In the genomic region with DNA sequence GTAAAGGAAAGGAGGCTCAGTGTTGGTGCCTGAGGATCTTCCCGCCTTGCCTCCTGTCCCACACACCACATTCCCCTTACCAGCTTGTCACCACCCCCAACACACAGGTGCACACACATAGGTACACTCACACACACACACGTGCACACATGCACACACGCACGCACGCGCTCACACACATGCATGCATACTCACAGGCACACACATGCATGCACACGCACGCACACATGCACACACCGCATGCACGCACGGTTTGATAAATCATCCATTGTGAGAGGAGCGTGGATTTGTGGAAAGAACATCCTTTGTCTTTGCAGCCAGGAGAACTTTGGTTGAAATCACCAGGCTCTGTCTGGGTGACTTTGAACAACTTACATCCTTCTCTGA, we compare ENCODE assay signal across 21 cellular contexts.
DNase-seq lines count a peak whose midpoint lies in the region; ATAC-seq, FAIRE-seq and TF ChIP-seq lines count a peak whose summit lies in the region.
"Had no signal": no experiment of that assay in that cellular context is flagged by ENCODE, and none has a peak within 500 bp of the region (broad histone marks: within the 10 kb centered on the region; RNA-seq: fewer than 3 reads in every experiment).

No MANE protein-coding gene starts in this region.

- no peak overlapping the region for H4K91ac ChIP-seq in H9 (ENCODE audit: insufficient read length, low read depth, low read length)

- no peak overlapping the region for H2AFZ ChIP-seq in H9 (ENCODE audit: low read length)
- no peak overlapping the region for H2AFZ ChIP-seq in GM12878 (ENCODE audit: control insufficient read depth, low read depth, low read length)

- H3K4me3 Mint-ChIP-seq in H9 (no peak overlapping the region), nephron (peak overlapping the region in 2 of 3 experiments; percentile 34 to 37)
- H3K4me3 Mint-ChIP-seq: IgD-negative memory B cell had no signal

- H4K5ac ChIP-seq in H9 (ENCODE audit: insufficient read length, low read depth, low read length) = no peak overlapping the region

- H3K9me3 ChIP-seq in H9 (ENCODE audit: control insufficient read depth, low read depth, low read length) = no peaks in the 10 kb centered on the region
- no peaks in the 10 kb centered on the region for H3K9me3 ChIP-seq in GM12878 (replicated peaks; ENCODE audit: control insufficient read depth, insufficient read depth, low read length)
- no peaks in the 10 kb centered on the region for H3K9me3 ChIP-seq in thoracic aorta

- no peak for ATAC-seq in GM12878
- ATAC-seq in thoracic aorta (ENCODE audit: insufficient number of reproducible peaks, low FRiP score, low read depth) = no peak
- ATAC-seq: Panc1 had no signal

- H2BK20ac ChIP-seq in H9 (ENCODE audit: low read depth, low read length, poor library complexity, severe bottlenecking) = no peak overlapping the region

- BruUV-seq in GM12878 (replicated peaks; lab: Mats Ljungman, UMichigan) = no TSS peak

- no peak overlapping the region for H2AK5ac ChIP-seq in H9 (ENCODE audit: insufficient read length, low read length)

- no peak for TF ChIP-seq POLR2A in GM12878 (IDR thresholded peaks at IDR 0.05; ENCODE audit: low read depth, low read length)

- TF ChIP-seq RAD21 in GM12878 (IDR thresholded peaks at IDR 0.05; ENCODE audit: insufficient read depth, low read depth, low read length) = no peak

- H3K4me1 ChIP-seq in H9 (ENCODE audit: insufficient read depth, low read length) (peaks cover 7% of the 10 kb centered on the region; the same call in 1 of the 2 replicates), GM12878 (ENCODE audit: control insufficient read depth, insufficient read depth, low read length) (peaks cover 13% of the 10 kb centered on the region), thoracic aorta (ENCODE audit: control insufficient read depth in 1 of 2, low read depth in 2 of 2) (peaks cover 3 to 54% of the 10 kb centered on the region in 2 donors)

- no peaks in the 10 kb centered on the region for H3K79me1 ChIP-seq in H9 (ENCODE audit: insufficient read depth, low read depth, low read length, poor library complexity, severe bottlenecking)

- SMC1A ChIA-PET in GM12878 (lab: Charles Lee; ENCODE audit: uncharacterized antibody, unreplicated experiment) = interaction anchor here (1.1 to 1.7 kb wide), 4 partner anchors 10 to 184 kb away, joined by 3 to 8 read pairs (median 4); no protein-coding TSS in a partner anchor

- no peak overlapping the region for H2BK15ac ChIP-seq in H9 (ENCODE audit: low read depth, low read length)

- no peak for TF ChIP-seq EP300 in GM12878 (IDR thresholded peaks at IDR 0.05; ENCODE audit: borderline replicate concordance in 1 of 2, control insufficient read depth in 1 of 2, low read depth in 2 of 2, low read length in 2 of 2)

- H2BK12ac ChIP-seq in H9 (ENCODE audit: insufficient read length, low read depth, low read length) = no peak overlapping the region

- intact Hi-C loops in GM12878 (cut with micrococcal nuclease; ENCODE audit: unreplicated experiment) = no loop called here

- peaks cover 0 to 1% of the 10 kb centered on the region in 2 experiments; a peak in 2 of 4 replicates for H3K36me3 ChIP-seq in GM12878 (ENCODE audit: control insufficient read depth in 2 of 2, insufficient read depth in 2 of 2, low read length in 1 of 2)
- H3K36me3 ChIP-seq in thoracic aorta = no peaks in the 10 kb centered on the region

- in situ Hi-C loops in GM12878 (cut with MboI) = no loop called here

- no peak overlapping the region for H3K27ac ChIP-seq in H9 (ENCODE audit: insufficient read length, low read depth, low read length)
- no peak overlapping the region for H3K27ac ChIP-seq in GM12878 (ENCODE audit: control insufficient read depth, insufficient read depth)
- H3K27ac ChIP-seq in thoracic aorta = no peak overlapping the region
- H3K27ac ChIP-seq: C4-2B had no signal

- H3K18ac ChIP-seq in H9 (ENCODE audit: insufficient read length, low read depth, low read length) = peak overlapping the region; percentile 58

- H3K27me3 ChIP-seq in H9 (ENCODE audit: insufficient read depth, low read length) (no peaks in the 10 kb centered on the region), GM12878 (replicated peaks in 1 of 2; ENCODE audit: control insufficient read depth in 2 of 2, insufficient read depth in 2 of 2, low read length in 1 of 2) (no peaks in the 10 kb centered on the region), thoracic aorta (replicated peaks; ENCODE audit: insufficient read depth) (no peaks in the 10 kb centered on the region)

- H3K27me3 Mint-ChIP-seq in H9 (ENCODE audit: low read depth) = no peaks in the 10 kb centered on the region
- H3K27me3 Mint-ChIP-seq in nephron (ENCODE audit: low read depth) = no peaks in the 10 kb centered on the region

- no peaks in the 10 kb centered on the region for H3K23me2 ChIP-seq in H9 (ENCODE audit: insufficient read length, low read depth, low read length, poor library complexity, severe bottlenecking)

- no peaks in the 10 kb centered on the region for H3K79me2 ChIP-seq in H9 (ENCODE audit: insufficient read depth, low read length)
- H3K79me2 ChIP-seq in GM12878 (ENCODE audit: control insufficient read depth, insufficient read depth, low read length) = no peaks in the 10 kb centered on the region

- H3K14ac ChIP-seq in H9 (ENCODE audit: insufficient read depth, low read length) = no peak overlapping the region

- H4K8ac ChIP-seq in H9 (replicated peaks; ENCODE audit: insufficient read length, low read depth, low read length) = no peak overlapping the region

- no peak overlapping the region for H3T11ph ChIP-seq in H9 (ENCODE audit: low read length)

- DNase-seq in H9 (no peak), GM12878 (ENCODE audit: low read depth, low spot score) (no peak), thoracic aorta (ENCODE audit: low spot score) (no peak), HuH-7 (ENCODE audit: low spot score) (no peak), putamen (ENCODE audit: low spot score) (no peak), superior temporal gyrus (ENCODE audit: extremely low spot score) (no peak)
- DNase-seq: DND-41, Kasumi-1, MM.1S, NCI-H1092 treated with DMSO at 0.1 percent for 48 hours, NCI-H1694, NCI-H226, NCI-H524 treated with DMSO at 0.1 percent for 48 hours, Right ventricle myocardium superior had no signal

- no peak overlapping the region for H3K9ac ChIP-seq in H9 (ENCODE audit: extremely low read depth, insufficient read length, low read length)
- H3K9ac ChIP-seq in GM12878 (ENCODE audit: control insufficient read depth, insufficient read depth, low read length) = no peak overlapping the region

- RAD21 ChIA-PET in GM12878 (lab: Charles Lee; ENCODE audit: unreplicated experiment) = no interaction called here

- POLR2A ChIA-PET in GM12878 (lab: Charles Lee) = interaction anchor here (0.8 to 1.5 kb wide), 2 partner anchors 149 to 182 kb away, joined by 3 to 4 read pairs; no protein-coding TSS in a partner anchor

- H3K36me3 Mint-ChIP-seq in H9 (ENCODE audit: insufficient read depth in 1 of 3, low read depth in 3 of 3) (no peaks in the 10 kb centered on the region), nephron (ENCODE audit: low read depth) (peaks cover 8% of the 10 kb centered on the region)
- H3K36me3 Mint-ChIP-seq: IgD-negative memory B cell had no signal

- H3K9me3 Mint-ChIP-seq in H9 = no peaks in the 10 kb centered on the region
- H3K9me3 Mint-ChIP-seq in nephron = no peaks in the 10 kb centered on the region
- H3K9me3 Mint-ChIP-seq: IgD-negative memory B cell had no signal

- H3K4me1 Mint-ChIP-seq in H9 = peaks cover 26 to 35% of the 10 kb centered on the region in 2 experiments
- peaks cover 42% of the 10 kb centered on the region for H3K4me1 Mint-ChIP-seq in nephron
- H3K4me1 Mint-ChIP-seq: IgD-negative memory B cell had no signal

- no peak overlapping the region for H3K4me3 ChIP-seq in GM12878
- peak overlapping the region; percentile 55 for H3K4me3 ChIP-seq in thoracic aorta

- H3K27ac Mint-ChIP-seq in H9 (peak overlapping the region; percentile 21 to 56 (median 55); a peak in 4 of 7 replicates), nephron (peak overlapping the region; percentile 44 to 80 (median 62))
- H3K27ac Mint-ChIP-seq: IgD-negative memory B cell had no signal

- no peak overlapping the region for H3K56ac ChIP-seq in H9 (ENCODE audit: insufficient read length, low read depth, low read length)

- no peak for FAIRE-seq in GM12878 (lab: Jason Lieb, UNC)
- FAIRE-seq: G401.6, GM18507, H54 had no signal

- no peak overlapping the region for H2BK5ac ChIP-seq in H9 (ENCODE audit: insufficient read length, low read length)

- CTCF ChIA-PET in GM12878 (lab: Yijun Ruan, JAX) = interaction anchor here (1.6 kb wide), 1 partner anchor 8 kb away, joined by 3 read pairs; no protein-coding TSS in a partner anchor

- no peak overlapping the region for H3K23ac ChIP-seq in H9 (ENCODE audit: insufficient read length, low read depth, low read length)

- H3K4ac ChIP-seq in H9 (ENCODE audit: low read depth, low read length) = no peak overlapping the region

- WGBS in H9 (ENCODE audit: extremely low coverage, insufficient read length, low lambda C conversion rate) = no CpG with 5 or more reads among the region's 12 CpGs
- 85% methylated on average over 12 of the region's 12 CpGs for WGBS in GM12878 (ENCODE audit: insufficient coverage, insufficient replicate concordance, low lambda C conversion rate, missing lambda C conversion rate)

- no peak overlapping the region for H2BK120ac ChIP-seq in H9 (ENCODE audit: low read depth, low read length, poor library complexity, severe bottlenecking)

- H3K4me2 ChIP-seq in H9 (ENCODE audit: insufficient read depth, insufficient read length, low read length) = no peak overlapping the region
- no peak overlapping the region for H3K4me2 ChIP-seq in GM12878 (ENCODE audit: control insufficient read depth, insufficient read depth)

- H4K20me1 ChIP-seq in H9 (ENCODE audit: control insufficient read depth, insufficient read depth, insufficient read length) (no peaks in the 10 kb centered on the region), GM12878 (ENCODE audit: control insufficient read depth, insufficient read depth) (no peaks in the 10 kb centered on the region)

- TF ChIP-seq CTCF in H9 (conservative IDR thresholded peaks at IDR 0.05) (no peak), GM12878 (IDR thresholded peaks at IDR 0.05 in 2 of 3, conservative IDR thresholded peaks at IDR 0.05 in 1 of 3; ENCODE audit: control insufficient read depth in 2 of 3, extremely low read depth in 1 of 3, insufficient read depth in 1 of 3, low read depth in 3 of 3, low read length in 3 of 3) (no peak), nephron (IDR thresholded peaks at IDR 0.05; ENCODE audit: unreplicated experiment in 3 of 3) (no peak), thoracic aorta (IDR thresholded peaks at IDR 0.05) (no peak)

Comparison
In these comparisons a context has a peak if more than half of its experiments do, and no peak if none do; other contexts are left out.
1. H3K4me3 Mint-ChIP-seq: peak in nephron (2 of 3); none in H9 (0 of 2).